7 cellular contexts compared by ENCODE assay signal in genomic region chr11:534592-535518, GRCh38. TPM values are rescaled to one million over a fixed set of nuclear protein-coding genes. Genes with fewer than 3 reads are reported as not detected.
DNase-seq lines count a peak whose midpoint lies in the region; ATAC-seq, FAIRE-seq and TF ChIP-seq lines count a peak whose summit lies in the region.

No MANE protein-coding gene starts in this region.

- in situ Hi-C loops in GM13977 (cut with MboI; ENCODE audit: low pct_unique_long_range_greater_than_20kb, low sequenced_read_pairs, unreplicated experiment) = no loop called here

- CTCF ChIA-PET in SK-N-SH (lab: Yijun Ruan, JAX) = interaction anchor here (0.9 to 1.8 kb wide), 6 partner anchors 10 to 185 kb away, joined by 3 to 11 read pairs (median 4); no protein-coding TSS in a partner anchor

- H3K9me3 ChIP-seq in SK-N-SH (no peaks in the 10 kb centered on the region), tibial nerve (no peaks in the 10 kb centered on the region)

- TF ChIP-seq RAD21 in SK-N-SH (IDR thresholded peaks at IDR 0.05; ENCODE audit: low read length) = no peak

- H3K27ac ChIP-seq in SK-N-SH (ENCODE audit: low read depth in 2 of 2, low read length in 1 of 2) (peak overlapping the region in 1 of 2 experiments; percentile 69; a peak in 1 of 4 replicates), cingulate gyrus (ENCODE audit: low read depth, low read length) (peak overlapping the region; percentile 10), tibial nerve (peak overlapping the region in 3 of 4 donors; percentile 50 to 83 (median 78))

- H3K4me3 ChIP-seq in SK-N-SH (ENCODE audit: low read depth in 2 of 2, low read length in 1 of 2) = peak overlapping the region; percentile 88 to 92
- peak overlapping the region; percentile 51 to 93 (median 73) for H3K4me3 ChIP-seq in tibial nerve

- H3K79me2 ChIP-seq in SK-N-SH (ENCODE audit: insufficient read depth) = peaks cover 15% of the 10 kb centered on the region

- peak overlapping the region; percentile 99 for H3K4me2 ChIP-seq in SK-N-SH

- peaks cover 0 to 27% of the 10 kb centered on the region in 2 experiments for H3K36me3 ChIP-seq in SK-N-SH (replicated peaks in 1 of 2; ENCODE audit: control insufficient read depth in 1 of 2, insufficient read depth in 2 of 2, low read length in 1 of 2)
- peaks cover 0 to 36% (median 0%) of the 10 kb centered on the region in 3 donors for H3K36me3 ChIP-seq in tibial nerve

- no peak for TF ChIP-seq POLR2A in tibial nerve (IDR thresholded peaks at IDR 0.05)

- FAIRE-seq in GM19239 (lab: Jason Lieb, UNC) = no peak

- H3K9ac ChIP-seq in SK-N-SH = peak overlapping the region; percentile 71

- DNase-seq in GM13977 (ENCODE audit: low spot score) (peak; percentile 63), SK-N-SH (peak; percentile 71), lung microvascular endothelial cell (ENCODE audit: low read depth in 2 of 2) (peak; percentile 46 to 47), tibial nerve (ENCODE audit: low spot score in 2 of 2) (no peak), GM19239 (ENCODE audit: insufficient read length, low spot score) (no peak)

- no peaks in the 10 kb centered on the region for H3K9me2 ChIP-seq in SK-N-SH

- no peak overlapping the region for H2AFZ ChIP-seq in SK-N-SH (ENCODE audit: low read depth)

- ATAC-seq in HG02970 (IDR thresholded peaks at IDR 0.05; ENCODE audit: low FRiP score, unreplicated experiment) = peak; percentile 1

- TF ChIP-seq EP300 in SK-N-SH (IDR thresholded peaks at IDR 0.05; ENCODE audit: borderline replicate concordance in 1 of 2, low read depth in 1 of 2, low read length in 1 of 2) (no peak), tibial nerve (IDR thresholded peaks at IDR 0.05) (no peak)

- 20% methylated on average over 1 of the region's 115 CpGs for WGBS in SK-N-SH (ENCODE audit: low lambda C conversion rate)
- 1 to 4% methylated on average over 24 to 35 of the region's 115 CpGs for WGBS in tibial nerve, 2 donors

- no peaks in the 10 kb centered on the region for H3K27me3 ChIP-seq in SK-N-SH (ENCODE audit: insufficient read depth)
- no peaks in the 10 kb centered on the region for H3K27me3 ChIP-seq in tibial nerve

- peaks cover 0 to 12% of the 10 kb centered on the region in 2 experiments; a peak in 1 of 4 replicates for H3K4me1 ChIP-seq in SK-N-SH (ENCODE audit: control insufficient read depth in 1 of 2, insufficient read depth in 2 of 2, low read depth in 1 of 2, low read length in 1 of 2)
- peaks cover 0 to 46% (median 31%) of the 10 kb centered on the region in 4 donors for H3K4me1 ChIP-seq in tibial nerve

- H4K20me1 ChIP-seq in SK-N-SH (ENCODE audit: insufficient read depth) = peaks cover 10% of the 10 kb centered on the region; the same call in 1 of the 2 replicates

- H3F3A ChIP-seq in SK-N-SH (replicated peaks; ENCODE audit: insufficient read depth) = no peaks in the 10 kb centered on the region

- peak; percentile 57 for TF ChIP-seq CTCF in GM13977 (IDR thresholded peaks at IDR 0.05; ENCODE audit: extremely low read depth, insufficient read depth, missing control alignments)
- TF ChIP-seq CTCF in SK-N-SH (IDR thresholded peaks at IDR 0.05) = peak; percentile 10; the same call in 1 of the 2 replicates
- TF ChIP-seq CTCF in tibial nerve (IDR thresholded peaks at IDR 0.05) = no peak

- POLR2A ChIA-PET in SK-N-SH (lab: Yijun Ruan, JAX) = no interaction called here

TF ChIP-seq in SK-N-SH, 30 proteins besides CTCF, POLR2A, EP300 and RAD21:
- TF ChIP-seq SIN3A (IDR thresholded peaks at IDR 0.05; ENCODE audit: borderline replicate concordance, low read depth, low read length) (no peak), REST (IDR thresholded peaks at IDR 0.05; ENCODE audit: low read depth, low read length) (no peak), IRF3 (IDR thresholded peaks at IDR 0.05; ENCODE audit: low read depth, low read length) (no peak), RCOR1 (IDR thresholded peaks at IDR 0.05; ENCODE audit: low read length) (no peak), SMC3 (IDR thresholded peaks at IDR 0.05; ENCODE audit: low read depth, low read length) (no peak), JUND (IDR thresholded peaks at IDR 0.05) (no peak), TAF1 (IDR thresholded peaks at IDR 0.05; ENCODE audit: borderline replicate concordance, low read depth, low read length) (no peak)

RNA-seq across cellular contexts. Expression of gene HRAS, which starts 0.5 kb away (rescaled TPM):
- polyA plus RNA-seq in SK-N-SH (2012; rRNA removed) = 138 and 217 TPM in 2 replicates
- 95.3 and 125 TPM in 2 replicates for polyA plus RNA-seq in SK-N-SH (2012; cell fraction: cytosol; rRNA removed)
- 189 and 285 TPM in 2 replicates for polyA plus RNA-seq in SK-N-SH (2012; cell fraction: nucleus; rRNA removed)
- total RNA-seq in lung microvascular endothelial cell = 45.4 and 47.3 TPM in 2 replicates
- total RNA-seq in tibial nerve = 10 to 100 TPM; 64.3 to 71.1 (median 68.1) TPM

RNA-seq across cellular contexts. Expression of gene LRRC56, which starts 2.5 kb away (rescaled TPM):
- polyA plus RNA-seq in SK-N-SH (2012; rRNA removed) = 1.2 and 1.4 TPM in 2 replicates
- 0.30 and 0.52 TPM in 2 replicates for polyA plus RNA-seq in SK-N-SH (2012; cell fraction: cytosol; rRNA removed)
- 5.4 and 6.2 TPM in 2 replicates for polyA plus RNA-seq in SK-N-SH (2012; cell fraction: nucleus; rRNA removed)
- total RNA-seq in lung microvascular endothelial cell (0.22 and 0.60 TPM in 2 replicates), tibial nerve (1 to 10 TPM in 1 of 4 donors, under 1 TPM in 2, not detected in 1; 0.22 to 1.4 (median 0.60) TPM)

RNA-seq across cellular contexts. Expression of gene LMNTD2, which starts 25.7 kb away (rescaled TPM):
- polyA plus RNA-seq in SK-N-SH (2012; rRNA removed) = 2.4 and 2.6 TPM in 2 replicates
- 0.60 and 1.3 TPM in 2 replicates for polyA plus RNA-seq in SK-N-SH (2012; cell fraction: cytosol; rRNA removed)
- polyA plus RNA-seq in SK-N-SH (2012; cell fraction: nucleus; rRNA removed) = 30.2 and 47.4 TPM in 2 replicates
- total RNA-seq in lung microvascular endothelial cell (1.1 and 1.4 TPM in 2 replicates), tibial nerve (1 to 10 TPM; 1.3 to 5.9 (median 3.2) TPM)

RNA-seq across cellular contexts. Expression of gene RASSF7, which starts 25.9 kb away (rescaled TPM):
- polyA plus RNA-seq in SK-N-SH (2012; rRNA removed) = 19.8 and 24.0 TPM in 2 replicates
- polyA plus RNA-seq in SK-N-SH (2012; cell fraction: cytosol; rRNA removed) = 8.2 and 11.7 TPM in 2 replicates
- polyA plus RNA-seq in SK-N-SH (2012; cell fraction: nucleus; rRNA removed) = 105 and 144 TPM in 2 replicates
- total RNA-seq in lung microvascular endothelial cell (13.5 and 18.1 TPM in 2 replicates), tibial nerve (10 to 100 TPM; 21.0 to 25.6 (median 23.1) TPM)

RNA-seq across cellular contexts. Expression of gene RNH1, which starts 27.8 kb away (rescaled TPM):
- 135 and 147 TPM in 2 replicates for polyA plus RNA-seq in SK-N-SH (2012; rRNA removed)
- polyA plus RNA-seq in SK-N-SH (2012; cell fraction: cytosol; rRNA removed) = 44.4 and 82.6 TPM in 2 replicates
- 176 and 213 TPM in 2 replicates for polyA plus RNA-seq in SK-N-SH (2012; cell fraction: nucleus; rRNA removed)
- 165 and 169 TPM in 2 replicates for total RNA-seq in lung microvascular endothelial cell
- 100 to 1,000 TPM; 220 to 303 (median 281) TPM for total RNA-seq in tibial nerve

Comparison
In these comparisons a context has a peak if more than half of its experiments do, and no peak if none do; other contexts are left out.
1. DNase-seq: peak in GM13977 (single experiment), SK-N-SH (single experiment) and lung microvascular endothelial cell (2 of 2); none in tibial nerve (0 of 2) and GM19239 (single experiment).
2. CTCF ChIP-seq: peak in GM13977 (single experiment) and SK-N-SH (single experiment); none in tibial nerve (0 of 5).